In the genomic region with DNA sequence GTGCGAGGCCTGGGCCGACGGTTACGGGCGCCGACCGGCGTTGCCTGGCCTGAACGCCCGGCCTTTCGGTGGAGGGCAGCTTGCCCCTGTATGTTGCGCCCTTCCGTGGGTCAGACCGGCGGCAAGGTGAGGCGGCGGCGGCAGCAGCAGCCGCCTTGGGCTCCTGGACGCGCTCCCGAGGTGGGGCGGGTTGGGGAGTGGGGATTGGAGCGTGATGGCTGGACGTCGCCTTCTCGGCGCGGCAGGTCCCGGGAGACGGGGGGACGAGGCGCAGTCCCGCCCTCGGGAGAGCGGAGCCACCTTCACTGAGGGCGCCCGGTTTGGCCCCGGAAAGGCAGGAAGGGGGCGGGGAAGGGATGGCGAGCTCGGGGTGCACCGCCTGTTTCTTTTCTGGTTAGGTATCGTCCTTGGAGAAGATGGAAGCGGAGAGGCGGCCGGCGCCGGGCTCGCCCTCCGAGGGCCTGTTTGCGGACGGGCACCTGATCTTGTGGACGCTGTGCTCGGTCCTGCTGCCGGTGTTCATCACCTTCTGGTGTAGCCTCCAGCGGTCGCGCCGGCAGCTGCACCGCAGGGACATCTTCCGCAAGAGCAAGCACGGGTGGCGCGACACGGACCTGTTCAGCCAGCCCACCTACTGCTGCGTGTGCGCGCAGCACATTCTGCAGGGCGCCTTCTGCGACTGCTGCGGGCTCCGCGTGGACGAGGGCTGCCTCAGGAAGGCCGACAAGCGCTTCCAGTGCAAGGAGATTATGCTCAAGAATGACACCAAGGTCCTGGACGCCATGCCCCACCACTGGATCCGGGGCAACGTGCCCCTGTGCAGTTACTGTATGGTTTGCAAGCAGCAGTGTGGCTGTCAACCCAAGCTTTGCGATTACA, we compare ENCODE assay signal across 1 cellular context.
TF ChIP-seq lines count a peak whose summit lies in the region.

No MANE protein-coding gene starts in this region.

TF ChIP-seq in HepG2, 621 proteins besides CTCF, POLR2A, EP300 and RAD21 (continued from another document and continues in another):
- TF ChIP-seq, protein P1, sequence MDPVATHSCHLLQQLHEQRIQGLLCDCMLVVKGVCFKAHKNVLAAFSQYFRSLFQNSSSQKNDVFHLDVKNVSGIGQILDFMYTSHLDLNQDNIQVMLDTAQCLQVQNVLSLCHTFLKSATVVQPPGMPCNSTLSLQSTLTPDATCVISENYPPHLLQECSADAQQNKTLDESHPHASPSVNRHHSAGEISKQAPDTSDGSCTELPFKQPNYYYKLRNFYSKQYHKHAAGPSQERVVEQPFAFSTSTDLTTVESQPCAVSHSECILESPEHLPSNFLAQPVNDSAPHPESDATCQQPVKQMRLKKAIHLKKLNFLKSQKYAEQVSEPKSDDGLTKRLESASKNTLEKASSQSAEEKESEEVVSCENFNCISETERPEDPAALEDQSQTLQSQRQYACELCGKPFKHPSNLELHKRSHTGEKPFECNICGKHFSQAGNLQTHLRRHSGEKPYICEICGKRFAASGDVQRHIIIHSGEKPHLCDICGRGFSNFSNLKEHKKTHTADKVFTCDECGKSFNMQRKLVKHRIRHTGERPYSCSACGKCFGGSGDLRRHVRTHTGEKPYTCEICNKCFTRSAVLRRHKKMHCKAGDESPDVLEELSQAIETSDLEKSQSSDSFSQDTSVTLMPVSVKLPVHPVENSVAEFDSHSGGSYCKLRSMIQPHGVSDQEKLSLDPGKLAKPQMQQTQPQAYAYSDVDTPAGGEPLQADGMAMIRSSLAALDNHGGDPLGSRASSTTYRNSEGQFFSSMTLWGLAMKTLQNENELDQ (CRISPR knock-in tag; IDR thresholded peaks at IDR 0.05; ENCODE audit: borderline replicate concordance), result no peak
- peak; percentile 92 for TF ChIP-seq ZNF777 (CRISPR knock-in tag; IDR thresholded peaks at IDR 0.05)
- TF ChIP-seq JUNB (CRISPR knock-in tag; IDR thresholded peaks at IDR 0.05; ENCODE audit: borderline replicate concordance), result no peak; the same call in 1 of the 2 replicates
- TF ChIP-seq FOXA1 (IDR thresholded peaks at IDR 0.05), result no peak
- TF ChIP-seq FOXA1 (CRISPR knock-in tag; IDR thresholded peaks at IDR 0.05), result no peak
- TF ChIP-seq, protein P2, sequence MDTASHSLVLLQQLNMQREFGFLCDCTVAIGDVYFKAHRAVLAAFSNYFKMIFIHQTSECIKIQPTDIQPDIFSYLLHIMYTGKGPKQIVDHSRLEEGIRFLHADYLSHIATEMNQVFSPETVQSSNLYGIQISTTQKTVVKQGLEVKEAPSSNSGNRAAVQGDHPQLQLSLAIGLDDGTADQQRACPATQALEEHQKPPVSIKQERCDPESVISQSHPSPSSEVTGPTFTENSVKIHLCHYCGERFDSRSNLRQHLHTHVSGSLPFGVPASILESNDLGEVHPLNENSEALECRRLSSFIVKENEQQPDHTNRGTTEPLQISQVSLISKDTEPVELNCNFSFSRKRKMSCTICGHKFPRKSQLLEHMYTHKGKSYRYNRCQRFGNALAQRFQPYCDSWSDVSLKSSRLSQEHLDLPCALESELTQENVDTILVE (CRISPR knock-in tag; IDR thresholded peaks at IDR 0.05), result no peak
- no peak for TF ChIP-seq PLRG1 (conservative IDR thresholded peaks at IDR 0.05)
- no peak for TF ChIP-seq AKAP8 (CRISPR knock-in tag; IDR thresholded peaks at IDR 0.05)
- no peak for TF ChIP-seq THAP8 (CRISPR knock-in tag; IDR thresholded peaks at IDR 0.05; ENCODE audit: borderline replicate concordance)
- no peak for TF ChIP-seq NFYB (CRISPR knock-in tag; IDR thresholded peaks at IDR 0.05)
- peak; percentile 6; the same call in 1 of the 2 replicates for TF ChIP-seq SALL1 (CRISPR knock-in tag; IDR thresholded peaks at IDR 0.05)
- TF ChIP-seq, protein P3, sequence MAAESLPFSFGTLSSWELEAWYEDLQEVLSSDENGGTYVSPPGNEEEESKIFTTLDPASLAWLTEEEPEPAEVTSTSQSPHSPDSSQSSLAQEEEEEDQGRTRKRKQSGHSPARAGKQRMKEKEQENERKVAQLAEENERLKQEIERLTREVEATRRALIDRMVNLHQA (CRISPR knock-in tag; IDR thresholded peaks at IDR 0.05), result no peak
- no peak for TF ChIP-seq ZNF83 (CRISPR knock-in tag; IDR thresholded peaks at IDR 0.05; ENCODE audit: borderline replicate concordance)
- TF ChIP-seq, protein P4, sequence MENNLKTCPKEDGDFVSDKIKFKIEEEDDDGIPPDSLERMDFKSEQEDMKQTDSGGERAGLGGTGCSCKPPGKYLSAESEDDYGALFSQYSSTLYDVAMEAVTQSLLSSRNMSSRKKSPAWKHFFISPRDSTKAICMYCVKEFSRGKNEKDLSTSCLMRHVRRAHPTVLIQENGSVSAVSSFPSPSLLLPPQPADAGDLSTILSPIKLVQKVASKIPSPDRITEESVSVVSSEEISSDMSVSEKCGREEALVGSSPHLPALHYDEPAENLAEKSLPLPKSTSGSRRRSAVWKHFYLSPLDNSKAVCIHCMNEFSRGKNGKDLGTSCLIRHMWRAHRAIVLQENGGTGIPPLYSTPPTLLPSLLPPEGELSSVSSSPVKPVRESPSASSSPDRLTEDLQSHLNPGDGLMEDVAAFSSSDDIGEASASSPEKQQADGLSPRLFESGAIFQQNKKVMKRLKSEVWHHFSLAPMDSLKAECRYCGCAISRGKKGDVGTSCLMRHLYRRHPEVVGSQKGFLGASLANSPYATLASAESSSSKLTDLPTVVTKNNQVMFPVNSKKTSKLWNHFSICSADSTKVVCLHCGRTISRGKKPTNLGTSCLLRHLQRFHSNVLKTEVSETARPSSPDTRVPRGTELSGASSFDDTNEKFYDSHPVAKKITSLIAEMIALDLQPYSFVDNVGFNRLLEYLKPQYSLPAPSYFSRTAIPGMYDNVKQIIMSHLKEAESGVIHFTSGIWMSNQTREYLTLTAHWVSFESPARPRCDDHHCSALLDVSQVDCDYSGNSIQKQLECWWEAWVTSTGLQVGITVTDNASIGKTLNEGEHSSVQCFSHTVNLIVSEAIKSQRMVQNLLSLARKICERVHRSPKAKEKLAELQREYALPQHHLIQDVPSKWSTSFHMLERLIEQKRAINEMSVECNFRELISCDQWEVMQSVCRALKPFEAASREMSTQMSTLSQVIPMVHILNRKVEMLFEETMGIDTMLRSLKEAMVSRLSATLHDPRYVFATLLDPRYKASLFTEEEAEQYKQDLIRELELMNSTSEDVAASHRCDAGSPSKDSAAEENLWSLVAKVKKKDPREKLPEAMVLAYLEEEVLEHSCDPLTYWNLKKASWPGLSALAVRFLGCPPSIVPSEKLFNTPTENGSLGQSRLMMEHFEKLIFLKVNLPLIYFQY (CRISPR knock-in tag; IDR thresholded peaks at IDR 0.05; ENCODE audit: borderline replicate concordance), result no peak
- 0 out of 2 replicates have a peak, but pooled peaks have one; percentile 52 for TF ChIP-seq ZNF253 (CRISPR knock-in tag; IDR thresholded peaks at IDR 0.05; ENCODE audit: borderline replicate concordance)
- TF ChIP-seq, protein P5, sequence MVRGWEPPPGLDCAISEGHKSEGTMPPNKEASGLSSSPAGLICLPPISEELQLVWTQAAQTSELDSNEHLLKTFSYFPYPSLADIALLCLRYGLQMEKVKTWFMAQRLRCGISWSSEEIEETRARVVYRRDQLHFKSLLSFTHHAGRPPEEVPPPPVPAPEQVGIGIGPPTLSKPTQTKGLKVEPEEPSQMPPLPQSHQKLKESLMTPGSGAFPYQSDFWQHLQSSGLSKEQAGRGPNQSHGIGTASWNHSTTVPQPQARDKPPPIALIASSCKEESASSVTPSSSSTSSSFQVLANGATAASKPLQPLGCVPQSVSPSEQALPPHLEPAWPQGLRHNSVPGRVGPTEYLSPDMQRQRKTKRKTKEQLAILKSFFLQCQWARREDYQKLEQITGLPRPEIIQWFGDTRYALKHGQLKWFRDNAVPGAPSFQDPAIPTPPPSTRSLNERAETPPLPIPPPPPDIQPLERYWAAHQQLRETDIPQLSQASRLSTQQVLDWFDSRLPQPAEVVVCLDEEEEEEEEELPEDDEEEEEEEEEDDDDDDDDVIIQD (CRISPR knock-in tag; IDR thresholded peaks at IDR 0.05; ENCODE audit: low read depth), result no peak
- TF ChIP-seq, protein P6, sequence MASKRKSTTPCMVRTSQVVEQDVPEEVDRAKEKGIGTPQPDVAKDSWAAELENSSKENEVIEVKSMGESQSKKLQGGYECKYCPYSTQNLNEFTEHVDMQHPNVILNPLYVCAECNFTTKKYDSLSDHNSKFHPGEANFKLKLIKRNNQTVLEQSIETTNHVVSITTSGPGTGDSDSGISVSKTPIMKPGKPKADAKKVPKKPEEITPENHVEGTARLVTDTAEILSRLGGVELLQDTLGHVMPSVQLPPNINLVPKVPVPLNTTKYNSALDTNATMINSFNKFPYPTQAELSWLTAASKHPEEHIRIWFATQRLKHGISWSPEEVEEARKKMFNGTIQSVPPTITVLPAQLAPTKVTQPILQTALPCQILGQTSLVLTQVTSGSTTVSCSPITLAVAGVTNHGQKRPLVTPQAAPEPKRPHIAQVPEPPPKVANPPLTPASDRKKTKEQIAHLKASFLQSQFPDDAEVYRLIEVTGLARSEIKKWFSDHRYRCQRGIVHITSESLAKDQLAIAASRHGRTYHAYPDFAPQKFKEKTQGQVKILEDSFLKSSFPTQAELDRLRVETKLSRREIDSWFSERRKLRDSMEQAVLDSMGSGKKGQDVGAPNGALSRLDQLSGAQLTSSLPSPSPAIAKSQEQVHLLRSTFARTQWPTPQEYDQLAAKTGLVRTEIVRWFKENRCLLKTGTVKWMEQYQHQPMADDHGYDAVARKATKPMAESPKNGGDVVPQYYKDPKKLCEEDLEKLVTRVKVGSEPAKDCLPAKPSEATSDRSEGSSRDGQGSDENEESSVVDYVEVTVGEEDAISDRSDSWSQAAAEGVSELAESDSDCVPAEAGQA (IDR thresholded peaks at IDR 0.05; ENCODE audit: low read depth), result no peak
- TF ChIP-seq, protein P6 (CRISPR knock-in tag; IDR thresholded peaks at IDR 0.05; ENCODE audit: borderline replicate concordance), result peak; percentile 33
- no peak for TF ChIP-seq ZNF18 (CRISPR knock-in tag; IDR thresholded peaks at IDR 0.05; ENCODE audit: insufficient replicate concordance)
- TF ChIP-seq ZNF607 (CRISPR knock-in tag; IDR thresholded peaks at IDR 0.05; ENCODE audit: borderline replicate concordance), result no peak
- no peak for TF ChIP-seq ZBTB20 (CRISPR knock-in tag; IDR thresholded peaks at IDR 0.05; ENCODE audit: borderline replicate concordance, low read depth)
- TF ChIP-seq RORA (CRISPR knock-in tag; IDR thresholded peaks at IDR 0.05), result no peak
- TF ChIP-seq SETDB1 (CRISPR knock-in tag; IDR thresholded peaks at IDR 0.05; ENCODE audit: borderline replicate concordance), result no peak
- TF ChIP-seq GPBP1L1 (CRISPR knock-in tag; IDR thresholded peaks at IDR 0.05), result no peak
- TF ChIP-seq ZNF749 (CRISPR knock-in tag; IDR thresholded peaks at IDR 0.05; ENCODE audit: borderline replicate concordance), result peak; percentile 61; the same call in 1 of the 2 replicates
- TF ChIP-seq MEIS2 (CRISPR knock-in tag; IDR thresholded peaks at IDR 0.05), result no peak; the same call in 1 of the 2 replicates
- TF ChIP-seq ZNF3 (CRISPR knock-in tag; IDR thresholded peaks at IDR 0.05), result no peak
- TF ChIP-seq HMG20A (CRISPR knock-in tag; IDR thresholded peaks at IDR 0.05; ENCODE audit: borderline replicate concordance), result no peak
- TF ChIP-seq, protein P7, sequence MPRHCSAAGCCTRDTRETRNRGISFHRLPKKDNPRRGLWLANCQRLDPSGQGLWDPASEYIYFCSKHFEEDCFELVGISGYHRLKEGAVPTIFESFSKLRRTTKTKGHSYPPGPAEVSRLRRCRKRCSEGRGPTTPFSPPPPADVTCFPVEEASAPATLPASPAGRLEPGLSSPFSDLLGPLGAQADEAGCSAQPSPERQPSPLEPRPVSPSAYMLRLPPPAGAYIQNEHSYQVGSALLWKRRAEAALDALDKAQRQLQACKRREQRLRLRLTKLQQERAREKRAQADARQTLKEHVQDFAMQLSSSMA (CRISPR knock-in tag; IDR thresholded peaks at IDR 0.05), result no peak
- TF ChIP-seq MYC (CRISPR knock-in tag; IDR thresholded peaks at IDR 0.05; ENCODE audit: borderline replicate concordance), result peak; percentile 61; the same call in 1 of the 2 replicates
- no peak for TF ChIP-seq DPF2 (CRISPR knock-in tag; IDR thresholded peaks at IDR 0.05; ENCODE audit: borderline replicate concordance, low read depth)
- 0 out of 2 replicates have a peak, but pooled peaks have one; percentile 56 for TF ChIP-seq FLYWCH1 (CRISPR knock-in tag; IDR thresholded peaks at IDR 0.05)
